19 cellular contexts compared by ENCODE assay signal in genomic region chr2:29040552-29040951, GRCh38. TPM values are rescaled to one million over a fixed set of nuclear protein-coding genes. Genes with fewer than 3 reads are reported as not detected.
"Had no signal": no experiment of that assay in that cellular context is flagged by ENCODE, and none has a peak within 500 bp of the region (broad histone marks: within the 10 kb centered on the region; RNA-seq: fewer than 3 reads in every experiment).

No MANE protein-coding gene starts in this region.

- DNase-seq: activated CD4-positive, alpha-beta T cell treated with anti-CD3 and anti-CD28 coated beads, Interleukin-2, amount 50 U/mL, for 1 hour; activated CD8-positive, alpha-beta memory T cell treated with anti-CD3 and anti-CD28 coated beads, Interleukin-2, amount 50 U/mL, for 4 hours; activated gamma-delta T cell; activated naive CD8-positive, alpha-beta T cell treated with anti-CD3 and anti-CD28 coated beads for 36 hours; activated T-cell treated with anti-CD3 and anti-CD28 coated beads, Interleukin-2, amount 50 U/mL, for 72 hours; amygdala; dermis blood vessel endothelial cell; effector memory CD4-positive, alpha-beta T cell; islet precursor cell; left colon; mesendoderm; naive thymus-derived CD8-positive, alpha-beta T cell; stimulated activated CD4-positive, alpha-beta T cell treated with anti-CD3 and anti-CD28 coated beads, Interleukin-4, amount 100 ng/mL, for 24 hours; upper lobe of left lung had no signal

- H3K9me3 Mint-ChIP-seq: activated naive CD8-positive, alpha-beta T cell treated with anti-CD3 and anti-CD28 coated beads for 36 hours; activated T-cell treated with anti-CD3 and anti-CD28 coated beads, Interleukin-2, amount 50 U/mL, for 72 hours; naive thymus-derived CD8-positive, alpha-beta T cell; stimulated activated memory B cell treated with anti-CD40 and anti-IgM and Interleukin-4, amounts not matched to agents 10 μg/mL and 1 μg/mL and 100 μg/mL, for 72 hours had no signal

- H3K36me3 Mint-ChIP-seq: activated naive CD8-positive, alpha-beta T cell treated with anti-CD3 and anti-CD28 coated beads for 36 hours; naive thymus-derived CD8-positive, alpha-beta T cell; stimulated activated memory B cell treated with anti-CD40 and anti-IgM and Interleukin-4, amounts not matched to agents 10 μg/mL and 1 μg/mL and 100 μg/mL, for 72 hours had no signal

- H3K4me1 Mint-ChIP-seq: stimulated activated memory B cell treated with anti-CD40 and anti-IgM and Interleukin-4, amounts not matched to agents 10 μg/mL and 1 μg/mL and 100 μg/mL, for 72 hours had no signal

- H3K4me3 Mint-ChIP-seq: activated naive CD8-positive, alpha-beta T cell treated with anti-CD3 and anti-CD28 coated beads for 36 hours; activated T-cell treated with anti-CD3 and anti-CD28 coated beads, Interleukin-2, amount 50 U/mL, for 72 hours; naive thymus-derived CD8-positive, alpha-beta T cell; stimulated activated memory B cell treated with anti-CD40 and anti-IgM and Interleukin-4, amounts not matched to agents 10 μg/mL and 1 μg/mL and 100 μg/mL, for 72 hours had no signal

- ATAC-seq: activated CD4-positive, CD25-positive, alpha-beta regulatory T cell treated with anti-CD3 and anti-CD28 coated beads, Interleukin-2, amount 50 U/mL, for 24 hours; activated T-cell treated with anti-CD3 and anti-CD28 coated beads, Interleukin-2, amount 50 U/mL, for 72 hours; left colon; naive thymus-derived CD8-positive, alpha-beta T cell; sciatic nerve; stimulated activated memory B cell treated with anti-CD40 and anti-IgM and Interleukin-4, amounts not matched to agents 10 μg/mL and 1 μg/mL and 100 μg/mL, for 72 hours had no signal

- H3K27me3 Mint-ChIP-seq: activated naive CD8-positive, alpha-beta T cell treated with anti-CD3 and anti-CD28 coated beads for 36 hours; naive thymus-derived CD8-positive, alpha-beta T cell; stimulated activated memory B cell treated with anti-CD40 and anti-IgM and Interleukin-4, amounts not matched to agents 10 μg/mL and 1 μg/mL and 100 μg/mL, for 72 hours had no signal

- H3K27ac Mint-ChIP-seq: activated naive CD8-positive, alpha-beta T cell treated with anti-CD3 and anti-CD28 coated beads for 36 hours; activated T-cell treated with anti-CD3 and anti-CD28 coated beads, Interleukin-2, amount 50 U/mL, for 72 hours; stimulated activated memory B cell treated with anti-CD40 and anti-IgM and Interleukin-4, amounts not matched to agents 10 μg/mL and 1 μg/mL and 100 μg/mL, for 72 hours had no signal

RNA-seq across cellular contexts. Expression of gene PCARE, which starts 33.8 kb away (rescaled TPM):
- polyA plus RNA-seq: hepatocyte; naive thymus-derived CD8-positive, alpha-beta T cell had no signal

RNA-seq across cellular contexts. Expression of gene TOGARAM2, which starts 59.5 kb away (rescaled TPM):
- polyA plus RNA-seq: cardiac muscle cell had no signal
